In genomic region chr19:19105365-19106060, GRCh38 we compare ENCODE assay signal across 8 cellular contexts. TPM values are rescaled to one million over a fixed set of nuclear protein-coding genes. Genes with fewer than 3 reads are reported as not detected.
DNase-seq lines count a peak whose midpoint lies in the region; ATAC-seq and TF ChIP-seq lines count a peak whose summit lies in the region.

No MANE protein-coding gene starts in this region.

- H3K9me3 ChIP-seq in SU-DHL-6 (ENCODE audit: insufficient read depth, low read length), result no peaks in the 10 kb centered on the region
- no peaks in the 10 kb centered on the region for H3K9me3 ChIP-seq in cardiac muscle cell (ENCODE audit: low read depth)

- no peak for ATAC-seq in HG03196 (IDR thresholded peaks at IDR 0.05; ENCODE audit: unreplicated experiment)
- no peak for ATAC-seq in HG03280 (IDR thresholded peaks at IDR 0.05; ENCODE audit: unreplicated experiment)

- no peaks in the 10 kb centered on the region for H3K9me2 ChIP-seq in SU-DHL-6 (replicated peaks; ENCODE audit: insufficient read depth, low read length)

- H3K27me3 ChIP-seq in SU-DHL-6 (ENCODE audit: low read length) (no peaks in the 10 kb centered on the region), cardiac muscle cell (no peaks in the 10 kb centered on the region)

- H3K4me3 ChIP-seq in SU-DHL-6 (ENCODE audit: insufficient read depth, low read length, poor library complexity, severe bottlenecking) (peak overlapping the region; percentile 20), cardiac muscle cell (peak overlapping the region; percentile 23), skeletal muscle cell (ENCODE audit: low read depth, low read length) (peak overlapping the region; percentile 44)

- H3K36me3 ChIP-seq in SU-DHL-6 (ENCODE audit: low read length) (no peaks in the 10 kb centered on the region), cardiac muscle cell (no peaks in the 10 kb centered on the region)

- H3K4me2 ChIP-seq in SU-DHL-6 (ENCODE audit: low read depth, low read length, poor library complexity, severe bottlenecking), result peak overlapping the region; percentile 42

- H3K4me1 ChIP-seq in cardiac muscle cell (ENCODE audit: low read depth), result peaks cover 13% of the 10 kb centered on the region

- peak; percentile 72 for DNase-seq in GM13976 (ENCODE audit: low spot score)
- DNase-seq in cardiac muscle cell (ENCODE audit: low read depth in 1 of 2, low spot score in 1 of 2), result peak; percentile 84 to 86
- no peak for DNase-seq in skeletal muscle cell (ENCODE audit: low read depth)
- DNase-seq in NCI-H2081 treated with DMSO at 0.1 percent for 48 hours (lab: John Stamatoyannopoulos, UW), result no peak
- DNase-seq in SK-N-DZ (ENCODE audit: low spot score), result no peak

- no peaks in the 10 kb centered on the region for H4K20me1 ChIP-seq in SU-DHL-6 (ENCODE audit: low read depth, low read length)

- H3K9ac ChIP-seq in SU-DHL-6 (ENCODE audit: low read length), result peak overlapping the region; percentile 19; the same call in 1 of the 2 replicates

- TF ChIP-seq CTCF in GM13976 (IDR thresholded peaks at IDR 0.05; ENCODE audit: borderline replicate concordance, control extremely low read depth, extremely low read depth, insufficient read depth, missing control alignments) (no peak), SU-DHL-6 (IDR thresholded peaks at IDR 0.05; ENCODE audit: insufficient read depth, low read length, poor library complexity, severe bottlenecking) (no peak), cardiac muscle cell (IDR thresholded peaks at IDR 0.05; ENCODE audit: low read depth, low read length) (no peak)

- in situ Hi-C loops in GM13976 (cut with MboI; ENCODE audit: low sequenced_read_pairs, unreplicated experiment), result no loop called here

- H3F3A ChIP-seq in SU-DHL-6 (ENCODE audit: insufficient read depth), result no peaks in the 10 kb centered on the region

- H3K79me2 ChIP-seq in SU-DHL-6 (ENCODE audit: insufficient read depth, low read length), result no peaks in the 10 kb centered on the region

- H2AFZ ChIP-seq in SU-DHL-6 (ENCODE audit: low read depth, low read length, severe bottlenecking), result peak overlapping the region; percentile 36

- no peak overlapping the region for H3K27ac ChIP-seq in SU-DHL-6 (ENCODE audit: low read depth, low read length)
- H3K27ac ChIP-seq in cardiac muscle cell, result peak overlapping the region; percentile 56

RNA-seq across cellular contexts. Expression of gene TMEM161A, which starts 32.8 kb away (rescaled TPM):
- 83.9 and 136 TPM in 2 replicates for total RNA-seq in cardiac muscle cell
- polyA plus RNA-seq in cardiac muscle cell, result 121 and 157 TPM in 2 replicates
- 31.6 and 33.6 TPM in 2 replicates for polyA plus RNA-seq in SK-N-DZ (2014; cell fraction: cytosol; rRNA removed)
- 78.7 and 92.4 TPM in 2 replicates for polyA plus RNA-seq in SK-N-DZ (2014; cell fraction: nucleus; rRNA removed)

RNA-seq across cellular contexts. Expression of gene SLC25A42, which starts 41.7 kb away (rescaled TPM):
- 22.4 and 30.4 TPM in 2 replicates for total RNA-seq in cardiac muscle cell
- 28.7 and 31.3 TPM in 2 replicates for polyA plus RNA-seq in cardiac muscle cell
- 7.0 and 10.3 TPM in 2 replicates for polyA plus RNA-seq in SK-N-DZ (2014; cell fraction: cytosol; rRNA removed)
- polyA plus RNA-seq in SK-N-DZ (2014; cell fraction: nucleus; rRNA removed), result 10.6 and 17.8 TPM in 2 replicates

Comparison
In these comparisons a context has a peak if more than half of its experiments do, and no peak if none do; other contexts are left out.
1. DNase-seq: peak in GM13976 (single experiment) and cardiac muscle cell (2 of 2); none in skeletal muscle cell (single experiment), NCI-H2081 treated with DMSO at 0.1 percent for 48 hours (single experiment) and SK-N-DZ (single experiment).
2. Peak in every context shown above with its lines, with median percentiles within 50 percentile points of each other: H3K4me3 ChIP-seq.